Comparison of ENCODE assay signal across 31 cellular contexts in genomic region chr14:97462081-97462480, GRCh38.
"Had no signal": no experiment of that assay in that cellular context is flagged by ENCODE, and none has a peak within 500 bp of the region (broad histone marks: within the 10 kb centered on the region; RNA-seq: fewer than 3 reads in every experiment).

No MANE protein-coding gene starts in this region.

- H3K27me3 Mint-ChIP-seq: naive thymus-derived CD4-positive, alpha-beta T cell; stimulated activated naive CD8-positive, alpha-beta T cell treated with anti-CD3 and anti-CD28 coated beads, Interleukin-15, amount 100 ng/mL, for 72 hours had no signal

- H3K4me2 ChIP-seq: neural progenitor cell, smooth muscle cell had no signal

- DNase-seq: naive thymus-derived CD4-positive, alpha-beta T cell; occipital lobe; ovary; posterior cingulate gyrus; psoas muscle; right cardiac atrium; spleen; stimulated activated CD4-positive, alpha-beta T cell treated with anti-CD3 and anti-CD28 coated beads, Interleukin-12 subunit alpha, Interleukin-12 subunit beta, amount 100 ng/mL, for 4 hours; stimulated activated CD4-positive, alpha-beta T cell treated with anti-CD3 and anti-CD28 coated beads, Interleukin-1b, Interleukin-23, amount 100 ng/mL, for 48 hours; stimulated activated CD4-positive, alpha-beta T cell treated with anti-CD3 and anti-CD28 coated beads, Interleukin-4, amount 100 ng/mL, for 1 hour; stimulated activated CD4-positive, alpha-beta T cell treated with anti-CD3 and anti-CD28 coated beads, Interleukin-4, amount 100 ng/mL, for 4 hours; stimulated activated CD8-positive, alpha-beta memory T cell treated with anti-CD3 and anti-CD28 coated beads, Interleukin-4, amount 100 ng/mL, for 48 hours; stimulated activated naive CD4-positive, alpha-beta T cell; stimulated activated naive CD8-positive, alpha-beta T cell treated with anti-CD3 and anti-CD28 coated beads, Interleukin-15, amount 100 ng/mL, for 72 hours; stimulated activated naive CD8-positive, alpha-beta T cell treated with anti-CD3 and anti-CD28 coated beads, Interleukin-15, Interleukin-2, amounts not matched to agents 100 U/mL and 50 U/mL, for 24 hours; substantia nigra; testis; tibial artery; transverse colon; upper lobe of right lung; uterus had no signal

- H3K4me3 ChIP-seq: neural progenitor cell, ovary, psoas muscle, skin epidermis, smooth muscle cell, spleen, suprapubic skin, testis, tibial artery, transverse colon, upper lobe of right lung, uterus had no signal

- H2AFZ ChIP-seq: neural progenitor cell, parathyroid adenoma had no signal

- H3K27ac ChIP-seq: neural progenitor cell, ovary, parathyroid adenoma, psoas muscle, skin epidermis, spleen, suprapubic skin, testis, tibial artery, transverse colon, upper lobe of right lung, uterus had no signal

- H3K36me3 ChIP-seq: neural progenitor cell, ovary, spleen, suprapubic skin, tibial artery, transverse colon, upper lobe of right lung, uterus had no signal

- H3K9me3 ChIP-seq: ovary, testis, upper lobe of right lung, uterus had no signal

- ATAC-seq: naive thymus-derived CD4-positive, alpha-beta T cell; psoas muscle; right cardiac atrium; sciatic nerve; stimulated activated memory B cell treated with anti-CD40 and anti-IgM and Interleukin-4, amounts not matched to agents 10 μg/mL and 1 μg/mL and 100 μg/mL, for 72 hours; stimulated activated naive CD8-positive, alpha-beta T cell treated with anti-CD3 and anti-CD28 coated beads, Interleukin-15, amount 100 ng/mL, for 72 hours; stimulated activated naive CD8-positive, alpha-beta T cell treated with anti-CD3 and anti-CD28 coated beads, Interleukin-15, Interleukin-2, amounts not matched to agents 100 U/mL and 50 U/mL, for 24 hours; upper lobe of right lung had no signal

- H3K4me1 ChIP-seq: parathyroid adenoma, psoas muscle, testis, tibial artery, upper lobe of right lung, uterus had no signal

- H3K27ac Mint-ChIP-seq: nephron; neural progenitor cell; progenitor cell of endocrine pancreas; stimulated activated memory B cell treated with anti-CD40 and anti-IgM and Interleukin-4, amounts not matched to agents 10 μg/mL and 1 μg/mL and 100 μg/mL, for 72 hours; stimulated activated naive CD8-positive, alpha-beta T cell treated with anti-CD3 and anti-CD28 coated beads, Interleukin-15, amount 100 ng/mL, for 72 hours; type B pancreatic cell had no signal

- H3K36me3 Mint-ChIP-seq: neural progenitor cell; stimulated activated memory B cell treated with anti-CD40 and anti-IgM and Interleukin-4, amounts not matched to agents 10 μg/mL and 1 μg/mL and 100 μg/mL, for 72 hours; type B pancreatic cell had no signal

- H3K4me3 Mint-ChIP-seq: nephron; neural progenitor cell; stimulated activated memory B cell treated with anti-CD40 and anti-IgM and Interleukin-4, amounts not matched to agents 10 μg/mL and 1 μg/mL and 100 μg/mL, for 72 hours; stimulated activated naive CD8-positive, alpha-beta T cell treated with anti-CD3 and anti-CD28 coated beads, Interleukin-15, amount 100 ng/mL, for 72 hours; type B pancreatic cell had no signal

- H3K27me3 ChIP-seq: ovary, suprapubic skin, testis, tibial artery, transverse colon, uterus had no signal

- H3K79me2 ChIP-seq: parathyroid adenoma had no signal

- H3K9me3 Mint-ChIP-seq: type B pancreatic cell had no signal
